In the genomic region with DNA sequence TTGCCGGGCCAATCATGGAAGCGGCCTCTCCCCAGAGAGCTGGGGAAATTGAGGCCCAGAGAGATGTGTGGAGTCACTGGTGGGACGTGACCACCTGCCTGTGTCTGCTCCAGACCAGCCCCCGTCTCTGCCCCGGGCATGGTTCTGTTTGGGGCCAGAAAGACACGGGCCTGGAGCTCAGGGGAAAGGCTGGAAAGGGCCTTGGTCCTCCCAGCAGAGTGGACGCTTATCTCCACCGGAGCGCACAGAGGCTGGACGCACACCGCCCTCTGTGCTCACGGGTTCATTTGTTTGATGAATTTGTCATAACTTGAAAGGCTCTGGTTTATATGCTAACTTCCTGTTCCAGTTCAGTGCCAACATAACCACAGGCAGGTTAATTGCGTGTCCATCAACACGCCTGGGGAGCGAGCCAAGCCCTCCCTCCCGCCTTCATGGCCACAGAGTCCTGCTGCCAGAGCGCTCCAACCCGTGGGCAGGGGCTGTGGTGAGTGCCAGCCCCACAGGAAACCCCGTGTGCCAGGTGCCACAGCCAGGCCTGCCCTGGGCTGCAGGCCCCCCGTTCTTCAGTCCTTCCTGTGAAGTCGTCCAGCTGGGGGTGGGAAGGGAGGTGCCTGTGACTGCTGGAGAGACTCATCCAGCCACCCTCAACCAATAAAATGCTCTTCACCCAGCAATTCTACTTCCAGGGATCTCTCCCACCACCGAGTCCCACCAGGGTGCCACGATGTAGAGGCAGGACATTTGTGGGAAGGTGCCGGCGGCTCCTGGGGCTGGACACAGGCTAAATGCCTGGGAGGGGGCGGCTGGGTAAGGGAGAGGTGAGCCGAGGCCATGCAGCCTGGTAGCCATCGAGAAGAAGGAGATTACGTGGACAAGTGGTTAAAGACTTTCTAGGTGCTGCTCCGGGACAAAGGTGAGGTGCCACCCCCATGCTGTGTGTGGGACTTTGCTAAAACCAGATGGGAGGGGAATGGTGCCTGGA, we compare ENCODE assay signal across 8 cellular contexts. TPM values are rescaled to one million over a fixed set of nuclear protein-coding genes. Genes with fewer than 3 reads are reported as not detected.
DNase-seq lines count a peak whose midpoint lies in the region; ATAC-seq and TF ChIP-seq lines count a peak whose summit lies in the region.

No MANE protein-coding gene starts in this region.

- ATAC-seq in activated CD4-positive, CD25-positive, alpha-beta regulatory T cell treated with anti-CD3 and anti-CD28 coated beads, Interleukin-2, amount 50 U/mL, for 24 hours: peak; percentile 60 to 62
- no peak for ATAC-seq in HG03460 (IDR thresholded peaks at IDR 0.05; ENCODE audit: unreplicated experiment)

- no peak for TF ChIP-seq EP300 in SK-N-SH (IDR thresholded peaks at IDR 0.05; ENCODE audit: borderline replicate concordance in 1 of 2, low read depth in 1 of 2, low read length in 1 of 2)

- H2AFZ ChIP-seq in SK-N-SH (ENCODE audit: low read depth): no peak overlapping the region
- no peak overlapping the region for H2AFZ ChIP-seq in MM.1S (ENCODE audit: low read length)

- H3K27ac ChIP-seq in SK-N-SH (ENCODE audit: low read depth in 2 of 2, low read length in 1 of 2) (no peak overlapping the region; a peak in 1 of 4 replicates), prostate gland (peak overlapping the region; percentile 96 to 98), MM.1S (ENCODE audit: low read length) (no peak overlapping the region)

- POLR2A ChIA-PET in SK-N-SH (lab: Yijun Ruan, JAX): no interaction called here

- H3K9ac ChIP-seq in SK-N-SH (no peak overlapping the region), MM.1S (ENCODE audit: low read length) (no peak overlapping the region)

- intact Hi-C loops in prostate gland (cut with DNase I): no loop called here

- H3K4me1 ChIP-seq in SK-N-SH (ENCODE audit: control insufficient read depth in 1 of 2, insufficient read depth in 2 of 2, low read depth in 1 of 2, low read length in 1 of 2) (peaks cover 0 to 12% of the 10 kb centered on the region in 2 experiments; a peak in 1 of 4 replicates), prostate gland (replicated peaks) (peaks cover 16% of the 10 kb centered on the region), MM.1S (ENCODE audit: low read length) (no peaks in the 10 kb centered on the region)

- H4K20me1 ChIP-seq in SK-N-SH (ENCODE audit: insufficient read depth) (no peaks in the 10 kb centered on the region), MM.1S (ENCODE audit: insufficient read depth, low read length) (no peaks in the 10 kb centered on the region)

- no peaks in the 10 kb centered on the region for H3F3A ChIP-seq in SK-N-SH (replicated peaks; ENCODE audit: insufficient read depth)
- H3F3A ChIP-seq in MM.1S (ENCODE audit: insufficient read depth, low read length): no peaks in the 10 kb centered on the region

- H3K36me3 ChIP-seq in SK-N-SH (replicated peaks in 1 of 2; ENCODE audit: control insufficient read depth in 1 of 2, insufficient read depth in 2 of 2, low read length in 1 of 2) (no peaks in the 10 kb centered on the region), prostate gland (no peaks in the 10 kb centered on the region), MM.1S (replicated peaks; ENCODE audit: insufficient read depth, low read length) (no peaks in the 10 kb centered on the region)

- peaks cover 16% of the 10 kb centered on the region; the same call in 1 of the 2 replicates for H3K27me3 ChIP-seq in SK-N-SH (ENCODE audit: insufficient read depth)
- no peaks in the 10 kb centered on the region for H3K27me3 ChIP-seq in prostate gland (replicated peaks; ENCODE audit: insufficient read depth)
- peaks cover 93% of the 10 kb centered on the region for H3K27me3 ChIP-seq in MM.1S (replicated peaks; ENCODE audit: insufficient read depth, low read length)

- TF ChIP-seq CTCF in SK-N-SH (IDR thresholded peaks at IDR 0.05) (no peak), epithelial cell of proximal tubule (conservative IDR thresholded peaks at IDR 0.05; ENCODE audit: low read depth, low read length) (no peak), prostate gland (IDR thresholded peaks at IDR 0.05) (peak in 1 of 4 experiments; percentile 6), MM.1S (IDR thresholded peaks at IDR 0.05; ENCODE audit: low read length) (no peak)

- no peaks in the 10 kb centered on the region for H3K9me2 ChIP-seq in SK-N-SH
- no peaks in the 10 kb centered on the region for H3K9me2 ChIP-seq in MM.1S (replicated peaks; ENCODE audit: insufficient read depth, low read length)

- TF ChIP-seq POLR2A in prostate gland (IDR thresholded peaks at IDR 0.05): peak; percentile 51

- CTCF ChIA-PET in SK-N-SH (lab: Yijun Ruan, JAX): interaction anchor here (0.7 to 1.6 kb wide), 6 partner anchors 11 to 236 kb away, joined by 3 to 8 read pairs (median 3); no protein-coding TSS in a partner anchor

- H3K4me2 ChIP-seq in SK-N-SH (no peak overlapping the region), MM.1S (ENCODE audit: low read depth, low read length) (no peak overlapping the region)

- H3K4me3 ChIP-seq in SK-N-SH (ENCODE audit: low read depth in 2 of 2, low read length in 1 of 2) (no peak overlapping the region), epithelial cell of proximal tubule (ENCODE audit: low read depth, low read length) (peak overlapping the region; percentile 18), prostate gland (peak overlapping the region; percentile 19 to 32), MM.1S (ENCODE audit: low read length) (no peak overlapping the region)

- H3K9me3 ChIP-seq in SK-N-SH (no peaks in the 10 kb centered on the region), prostate gland (no peaks in the 10 kb centered on the region), MM.1S (replicated peaks; ENCODE audit: insufficient read depth, low read length) (no peaks in the 10 kb centered on the region)

- DNase-seq in activated CD4-positive, CD25-positive, alpha-beta regulatory T cell (lab: John Stamatoyannopoulos, UW): no peak
- DNase-seq in SK-N-SH (peak; percentile 63), epithelial cell of proximal tubule (ENCODE audit: low read depth) (peak; percentile 77), prostate gland (ENCODE audit: low spot score) (peak; percentile 94), NCI-H1694 treated with DMSO at 0.1 percent for 48 hours (lab: John Stamatoyannopoulos, UW) (no peak), MM.1S (no peak)

- no peak for TF ChIP-seq RAD21 in SK-N-SH (IDR thresholded peaks at IDR 0.05; ENCODE audit: low read length)

- no peaks in the 10 kb centered on the region for H3K79me2 ChIP-seq in SK-N-SH (ENCODE audit: insufficient read depth)
- H3K79me2 ChIP-seq in MM.1S (ENCODE audit: low read length): no peaks in the 10 kb centered on the region

- 70% methylated on average over 27 of the region's 30 CpGs for WGBS in SK-N-SH (ENCODE audit: low lambda C conversion rate)
- WGBS in prostate gland: 18% methylated on average over 29 of the region's 30 CpGs

TF ChIP-seq in SK-N-SH, 30 proteins besides CTCF, POLR2A, EP300 and RAD21 (continues in another document):
- TF ChIP-seq FOSL2 (IDR thresholded peaks at IDR 0.05; ENCODE audit: borderline replicate concordance, low read depth): no peak
- TF ChIP-seq MXI1 (IDR thresholded peaks at IDR 0.05; ENCODE audit: low read depth, low read length): no peak
- TF ChIP-seq, protein P1, sequence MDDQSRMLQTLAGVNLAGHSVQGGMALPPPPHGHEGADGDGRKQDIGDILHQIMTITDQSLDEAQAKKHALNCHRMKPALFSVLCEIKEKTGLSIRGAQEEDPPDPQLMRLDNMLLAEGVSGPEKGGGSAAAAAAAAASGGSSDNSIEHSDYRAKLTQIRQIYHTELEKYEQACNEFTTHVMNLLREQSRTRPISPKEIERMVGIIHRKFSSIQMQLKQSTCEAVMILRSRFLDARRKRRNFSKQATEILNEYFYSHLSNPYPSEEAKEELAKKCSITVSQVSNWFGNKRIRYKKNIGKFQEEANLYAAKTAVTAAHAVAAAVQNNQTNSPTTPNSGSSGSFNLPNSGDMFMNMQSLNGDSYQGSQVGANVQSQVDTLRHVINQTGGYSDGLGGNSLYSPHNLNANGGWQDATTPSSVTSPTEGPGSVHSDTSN (IDR thresholded peaks at IDR 0.05): no peak
- TF ChIP-seq GABPA (IDR thresholded peaks at IDR 0.05; ENCODE audit: low read depth): no peak
- TF ChIP-seq, protein P2, sequence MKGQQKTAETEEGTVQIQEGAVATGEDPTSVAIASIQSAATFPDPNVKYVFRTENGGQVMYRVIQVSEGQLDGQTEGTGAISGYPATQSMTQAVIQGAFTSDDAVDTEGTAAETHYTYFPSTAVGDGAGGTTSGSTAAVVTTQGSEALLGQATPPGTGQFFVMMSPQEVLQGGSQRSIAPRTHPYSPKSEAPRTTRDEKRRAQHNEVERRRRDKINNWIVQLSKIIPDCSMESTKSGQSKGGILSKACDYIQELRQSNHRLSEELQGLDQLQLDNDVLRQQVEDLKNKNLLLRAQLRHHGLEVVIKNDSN (IDR thresholded peaks at IDR 0.05; ENCODE audit: borderline replicate concordance, low read depth): no peak
- no peak for TF ChIP-seq ELF1 (IDR thresholded peaks at IDR 0.05)
- no peak for TF ChIP-seq YY1 (IDR thresholded peaks at IDR 0.05; ENCODE audit: low read depth)
- TF ChIP-seq, protein P3, sequence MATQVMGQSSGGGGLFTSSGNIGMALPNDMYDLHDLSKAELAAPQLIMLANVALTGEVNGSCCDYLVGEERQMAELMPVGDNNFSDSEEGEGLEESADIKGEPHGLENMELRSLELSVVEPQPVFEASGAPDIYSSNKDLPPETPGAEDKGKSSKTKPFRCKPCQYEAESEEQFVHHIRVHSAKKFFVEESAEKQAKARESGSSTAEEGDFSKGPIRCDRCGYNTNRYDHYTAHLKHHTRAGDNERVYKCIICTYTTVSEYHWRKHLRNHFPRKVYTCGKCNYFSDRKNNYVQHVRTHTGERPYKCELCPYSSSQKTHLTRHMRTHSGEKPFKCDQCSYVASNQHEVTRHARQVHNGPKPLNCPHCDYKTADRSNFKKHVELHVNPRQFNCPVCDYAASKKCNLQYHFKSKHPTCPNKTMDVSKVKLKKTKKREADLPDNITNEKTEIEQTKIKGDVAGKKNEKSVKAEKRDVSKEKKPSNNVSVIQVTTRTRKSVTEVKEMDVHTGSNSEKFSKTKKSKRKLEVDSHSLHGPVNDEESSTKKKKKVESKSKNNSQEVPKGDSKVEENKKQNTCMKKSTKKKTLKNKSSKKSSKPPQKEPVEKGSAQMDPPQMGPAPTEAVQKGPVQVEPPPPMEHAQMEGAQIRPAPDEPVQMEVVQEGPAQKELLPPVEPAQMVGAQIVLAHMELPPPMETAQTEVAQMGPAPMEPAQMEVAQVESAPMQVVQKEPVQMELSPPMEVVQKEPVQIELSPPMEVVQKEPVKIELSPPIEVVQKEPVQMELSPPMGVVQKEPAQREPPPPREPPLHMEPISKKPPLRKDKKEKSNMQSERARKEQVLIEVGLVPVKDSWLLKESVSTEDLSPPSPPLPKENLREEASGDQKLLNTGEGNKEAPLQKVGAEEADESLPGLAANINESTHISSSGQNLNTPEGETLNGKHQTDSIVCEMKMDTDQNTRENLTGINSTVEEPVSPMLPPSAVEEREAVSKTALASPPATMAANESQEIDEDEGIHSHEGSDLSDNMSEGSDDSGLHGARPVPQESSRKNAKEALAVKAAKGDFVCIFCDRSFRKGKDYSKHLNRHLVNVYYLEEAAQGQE (IDR thresholded peaks at IDR 0.05; ENCODE audit: low read depth, low read length): no peak

RNA-seq across cellular contexts. Expression of a gene that starts 29.4 kb away (rescaled TPM):
- 3.6 and 6.4 TPM in 2 replicates for polyA plus RNA-seq in SK-N-SH (2012; rRNA removed)
- polyA plus RNA-seq in SK-N-SH (2012; cell fraction: cytosol; rRNA removed): 1.4 and 4.3 TPM in 2 replicates
- 27.3 and 28.3 TPM in 2 replicates for polyA plus RNA-seq in SK-N-SH (2012; cell fraction: nucleus; rRNA removed)
- total RNA-seq in epithelial cell of proximal tubule: 4.8 and 6.2 TPM in 2 replicates
- total RNA-seq in prostate gland: 10 to 100 TPM; 11.4 to 28.9 TPM

Comparison
In these comparisons a context has a peak if more than half of its experiments do, and no peak if none do; other contexts are left out.
1. DNase-seq: peak in SK-N-SH (single experiment), epithelial cell of proximal tubule (single experiment) and prostate gland (single experiment); none in activated CD4-positive, CD25-positive, alpha-beta regulatory T cell (0 of 4), NCI-H1694 treated with DMSO at 0.1 percent for 48 hours (single experiment) and MM.1S (single experiment).
2. H3K27ac ChIP-seq: peak in prostate gland (2 of 2); none in SK-N-SH (0 of 2) and MM.1S (single experiment).
3. H3K4me3 ChIP-seq: peak in epithelial cell of proximal tubule (single experiment) and prostate gland (2 of 2); none in SK-N-SH (0 of 2) and MM.1S (single experiment).